Comparison of ENCODE assay signal across 8 cellular contexts in the genomic region with DNA sequence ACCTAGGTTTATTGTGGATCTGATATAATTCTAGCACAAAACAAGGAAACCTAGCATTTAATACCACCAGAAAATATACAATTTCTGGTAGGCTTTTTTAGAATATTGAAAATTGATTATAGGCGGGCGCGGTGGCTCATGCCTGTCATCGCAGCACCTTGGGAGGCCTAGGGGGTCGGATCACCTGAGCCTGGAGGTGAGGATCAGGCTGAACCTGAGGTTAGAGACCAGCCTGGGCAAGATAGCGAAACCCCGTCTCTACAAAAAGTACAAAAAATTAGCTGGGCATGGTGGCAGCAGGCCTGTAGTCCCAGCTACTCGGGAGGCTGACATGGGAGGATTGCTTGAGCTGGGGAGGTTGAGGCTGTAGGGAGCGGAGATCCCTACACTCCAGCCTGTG. TPM values are rescaled to one million over a fixed set of nuclear protein-coding genes. Genes with fewer than 3 reads are reported as not detected.
DNase-seq lines count a peak whose midpoint lies in the region; ATAC-seq and TF ChIP-seq lines count a peak whose summit lies in the region.

No MANE protein-coding gene starts in this region.

- H3K9me3 ChIP-seq in HAP-1 (no peaks in the 10 kb centered on the region), skeletal muscle tissue (ENCODE audit: control insufficient read depth in 3 of 3, low read length in 3 of 3) (no peaks in the 10 kb centered on the region)

- H3K27me3 ChIP-seq in HAP-1 (ENCODE audit: low read depth): no peaks in the 10 kb centered on the region
- H3K27me3 ChIP-seq in skeletal muscle tissue (ENCODE audit: control insufficient read depth in 3 of 3, insufficient read depth in 3 of 3, low read length in 3 of 3): no peaks in the 10 kb centered on the region

- peak overlapping the region; percentile 89 for H3K4me3 ChIP-seq in HAP-1
- H3K4me3 ChIP-seq in skeletal muscle tissue (ENCODE audit: low read length in 3 of 3): peak overlapping the region; percentile 82 to 100 (median 84)

- H3K36me3 ChIP-seq in HAP-1 (replicated peaks): peaks cover 3% of the 10 kb centered on the region; the same call in 1 of the 2 replicates
- no peaks in the 10 kb centered on the region for H3K36me3 ChIP-seq in skeletal muscle tissue (ENCODE audit: control insufficient read depth in 3 of 3, insufficient read depth in 3 of 3, low read length in 3 of 3)

- H3K4me1 ChIP-seq in HAP-1: peaks cover 11% of the 10 kb centered on the region
- H3K4me1 ChIP-seq in skeletal muscle tissue (ENCODE audit: control insufficient read depth in 3 of 3, insufficient read depth in 3 of 3, low read length in 3 of 3): peaks cover 19 to 35% (median 23%) of the 10 kb centered on the region in 3 donors

- in situ Hi-C loops in HAP-1 (cut with MboI; ENCODE audit: low sequenced_read_pairs): no loop called here

- no peak for TF ChIP-seq CTCF in VCaP (conservative IDR thresholded peaks at IDR 0.05)

- no peak for DNase-seq in HAP-1 (ENCODE audit: low spot score in 2 of 2)
- peak; percentile 5 for DNase-seq in globus pallidus (ENCODE audit: low spot score)
- DNase-seq in stimulated activated CD4-positive, alpha-beta T cell treated with anti-CD3 and anti-CD28 coated beads, Interleukin-4, amount 100 ng/mL, for 24 hours: no peak
- DNase-seq in NCI-H82 (lab: John Stamatoyannopoulos, UW): no peak

- peak overlapping the region; percentile 92 for H3K27ac ChIP-seq in VCaP
- no peak overlapping the region for H3K27ac ChIP-seq in skeletal muscle tissue (ENCODE audit: low read depth, low read length)

- H3K9ac ChIP-seq in skeletal muscle tissue (ENCODE audit: low read depth in 1 of 3, low read length in 3 of 3): peak overlapping the region; percentile 86 to 93 (median 87)

- ATAC-seq in GM18511 (IDR thresholded peaks at IDR 0.05; ENCODE audit: unreplicated experiment): no peak
- no peak for ATAC-seq in HG02623 (IDR thresholded peaks at IDR 0.05; ENCODE audit: unreplicated experiment)

RNA-seq across cellular contexts. Expression of a gene that starts 0.9 kb away (rescaled TPM):
- total RNA-seq in skeletal muscle tissue: 76.7 TPM
